ENCODE assay signal across 27 cellular contexts in genomic region chr4:66842401-66842800, GRCh38.
DNase-seq lines count a peak whose midpoint lies in the region; ATAC-seq, FAIRE-seq and TF ChIP-seq lines count a peak whose summit lies in the region.
"Had no signal": no experiment of that assay in that cellular context is flagged by ENCODE, and none has a peak within 500 bp of the region (broad histone marks: within the 10 kb centered on the region; RNA-seq: fewer than 3 reads in every experiment).

No MANE protein-coding gene starts in this region.

- DNase-seq in NCI-H446 treated with DMSO at 0.1 percent for 48 hours (lab: John Stamatoyannopoulos, UW) = peak; percentile 36
- no peak for DNase-seq in NCI-H446 (lab: John Stamatoyannopoulos, UW)
- DNase-seq in D721Med (ENCODE audit: insufficient read length, low spot score) = no peak
- DNase-seq in WERI-Rb-1 = no peak
- DNase-seq in activated CD4-positive, alpha-beta T cell treated with anti-CD3 and anti-CD28 coated beads, Interleukin-2, amount 50 U/mL, for 1 hour = no peak
- DNase-seq in activated T-helper 2 cell treated with anti-CD3 and anti-CD28 coated beads, Interferon-gamma antibody, Interleukin-2, Interleukin-4, amounts not matched to agents 10 μg/mL and 5 μg/mL and 100 μg/mL, durations not matched to agents 14 hours and 24 hours and 36 hours (ENCODE audit: low spot score) = no peak
- DNase-seq: ACHN; AML-193; BE2C; CD4-positive, alpha-beta T cell; CD8-positive, alpha-beta memory T cell; DMS153; DMS79; EL; GDM1; GOT3; HFFc6 had no signal

- no peaks in the 10 kb centered on the region for H3K27me3 Mint-ChIP-seq in activated T-helper 2 cell treated with anti-CD3 and anti-CD28 coated beads, Interferon-gamma antibody, Interleukin-2, Interleukin-4, amounts not matched to agents 10 μg/mL and 5 μg/mL and 100 μg/mL, durations not matched to agents 14 hours and 24 hours and 36 hours (ENCODE audit: low read depth)
- H3K27me3 Mint-ChIP-seq: CD4-positive, alpha-beta T cell; CD8-positive, alpha-beta memory T cell had no signal

- H3K4me3 Mint-ChIP-seq in activated T-helper 2 cell treated with anti-CD3 and anti-CD28 coated beads, Interferon-gamma antibody, Interleukin-2, Interleukin-4, amounts not matched to agents 10 μg/mL and 5 μg/mL and 100 μg/mL, durations not matched to agents 14 hours and 24 hours and 36 hours (ENCODE audit: low read depth) = no peak overlapping the region
- H3K4me3 Mint-ChIP-seq: CD14-positive monocyte; CD4-positive, alpha-beta T cell; CD8-positive, alpha-beta memory T cell; HFFc6 had no signal

- peaks cover 10% of the 10 kb centered on the region for H3K9me3 Mint-ChIP-seq in activated T-helper 2 cell treated with anti-CD3 and anti-CD28 coated beads, Interferon-gamma antibody, Interleukin-2, Interleukin-4, amounts not matched to agents 10 μg/mL and 5 μg/mL and 100 μg/mL, durations not matched to agents 14 hours and 24 hours and 36 hours

- H3K4me3 ChIP-seq in WERI-Rb-1 (ENCODE audit: low read depth, low read length) = no peak overlapping the region
- H3K4me3 ChIP-seq: BLaER1 treated with 17β-estradiol and CSF1 and Interleukin-3, amounts not matched to agents 10 nM and 100 nM; GM12878; HAP-1 had no signal

- TF ChIP-seq CTCF in D721Med (IDR thresholded peaks at IDR 0.05; ENCODE audit: insufficient read depth, missing control alignments) (no peak), WERI-Rb-1 (IDR thresholded peaks at IDR 0.05; ENCODE audit: low read depth, low read length) (no peak)

- intact Hi-C loops in activated T-helper 2 cell treated with anti-CD3 and anti-CD28 coated beads, Interferon-gamma antibody, Interleukin-2, Interleukin-4, amounts not matched to agents 10 μg/mL and 5 μg/mL and 100 μg/mL, durations not matched to agents 14 hours and 24 hours and 36 hours (cut with micrococcal nuclease) = no loop called here

- H3K4me1 Mint-ChIP-seq in activated T-helper 2 cell treated with anti-CD3 and anti-CD28 coated beads, Interferon-gamma antibody, Interleukin-2, Interleukin-4, amounts not matched to agents 10 μg/mL and 5 μg/mL and 100 μg/mL, durations not matched to agents 14 hours and 24 hours and 36 hours (ENCODE audit: low read depth) = no peaks in the 10 kb centered on the region
- H3K4me1 Mint-ChIP-seq: CD14-positive monocyte; CD8-positive, alpha-beta memory T cell had no signal

- FAIRE-seq in D721Med (lab: Jason Lieb, UNC) (peak; percentile 98), islet of Langerhans (lab: Jason Lieb, UNC) (peak; percentile 72)
- FAIRE-seq: A204.1, GM12878, GM19239, H54 had no signal

- no peaks in the 10 kb centered on the region for H3K36me3 ChIP-seq in WERI-Rb-1
- H3K36me3 ChIP-seq: BE2C; BLaER1 treated with 17β-estradiol and CSF1 and Interleukin-3, amounts not matched to agents 10 nM and 100 nM; HAP-1 had no signal

- ATAC-seq in GM21723 (IDR thresholded peaks at IDR 0.05; ENCODE audit: unreplicated experiment) = no peak
- ATAC-seq: GM12878 had no signal

- H3K9me3 ChIP-seq in WERI-Rb-1 (ENCODE audit: severe bottlenecking) = peaks cover 2% of the 10 kb centered on the region
- H3K9me3 ChIP-seq: BE2C, HAP-1 had no signal

- no peak overlapping the region for H3K27ac Mint-ChIP-seq in activated T-helper 2 cell treated with anti-CD3 and anti-CD28 coated beads, Interferon-gamma antibody, Interleukin-2, Interleukin-4, amounts not matched to agents 10 μg/mL and 5 μg/mL and 100 μg/mL, durations not matched to agents 14 hours and 24 hours and 36 hours
- H3K27ac Mint-ChIP-seq: CD14-positive monocyte; CD4-positive, alpha-beta T cell; HFFc6 had no signal

- H3K27ac ChIP-seq in WERI-Rb-1 = peak overlapping the region; percentile 52
- H3K27ac ChIP-seq: 22Rv1; BLaER1 treated with 17β-estradiol and CSF1 and Interleukin-3, amounts not matched to agents 10 nM and 100 nM had no signal

- H3K36me3 Mint-ChIP-seq in activated T-helper 2 cell treated with anti-CD3 and anti-CD28 coated beads, Interferon-gamma antibody, Interleukin-2, Interleukin-4, amounts not matched to agents 10 μg/mL and 5 μg/mL and 100 μg/mL, durations not matched to agents 14 hours and 24 hours and 36 hours (ENCODE audit: low read depth) = no peaks in the 10 kb centered on the region
- H3K36me3 Mint-ChIP-seq: CD14-positive monocyte; CD8-positive, alpha-beta memory T cell had no signal

- no peaks in the 10 kb centered on the region for H3K27me3 ChIP-seq in WERI-Rb-1 (ENCODE audit: insufficient read depth, low read depth, severe bottlenecking)
- H3K27me3 ChIP-seq: BE2C; BLaER1 treated with 17β-estradiol and CSF1 and Interleukin-3, amounts not matched to agents 10 nM and 100 nM had no signal
